20 cellular contexts compared by ENCODE assay signal in genomic region chr12:131933387-131933786, GRCh38. TPM values are rescaled to one million over a fixed set of nuclear protein-coding genes. Genes with fewer than 3 reads are reported as not detected.
DNase-seq lines count a peak whose midpoint lies in the region; ATAC-seq, FAIRE-seq and TF ChIP-seq lines count a peak whose summit lies in the region.
"Had no signal": no experiment of that assay in that cellular context is flagged by ENCODE, and none has a peak within 500 bp of the region (broad histone marks: within the 10 kb centered on the region; RNA-seq: fewer than 3 reads in every experiment).

No MANE protein-coding gene starts in this region.

- no peaks in the 10 kb centered on the region for H3K9me3 ChIP-seq in K562 (replicated peaks; ENCODE audit: control insufficient read depth, insufficient read depth, low read depth, low read length)
- no peaks in the 10 kb centered on the region for H3K9me3 ChIP-seq in neural progenitor cell (ENCODE audit: low read depth)
- H3K9me3 ChIP-seq in MM.1S (replicated peaks; ENCODE audit: insufficient read depth, low read length): no peaks in the 10 kb centered on the region

- intact Hi-C loops in natural killer cell (cut with micrococcal nuclease): no loop called here
- intact Hi-C loops in K562 (cut with micrococcal nuclease): no loop called here
- intact Hi-C loops in posterior vena cava (cut with DNase I): no loop called here

- peaks cover 36% of the 10 kb centered on the region for H3K79me2 ChIP-seq in K562 (ENCODE audit: control insufficient read depth, insufficient read depth, low read length)
- H3K79me2 ChIP-seq in neural progenitor cell (ENCODE audit: low read depth): peaks cover 27% of the 10 kb centered on the region
- peaks cover 16% of the 10 kb centered on the region for H3K79me2 ChIP-seq in MM.1S (ENCODE audit: low read length)

- TF ChIP-seq CTCF in natural killer cell (IDR thresholded peaks at IDR 0.05): no peak
- TF ChIP-seq CTCF in K562 (IDR thresholded peaks at IDR 0.05 in 2 of 3, conservative IDR thresholded peaks at IDR 0.05 in 1 of 3; ENCODE audit: insufficient read depth in 2 of 3, low read depth in 1 of 3, low read length in 3 of 3): no peak
- TF ChIP-seq CTCF in neural progenitor cell (IDR thresholded peaks at IDR 0.05): no peak
- TF ChIP-seq CTCF in MM.1S (IDR thresholded peaks at IDR 0.05; ENCODE audit: low read length): no peak

- no peaks in the 10 kb centered on the region for H3K9me3 Mint-ChIP-seq in natural killer cell treated with Interleukin-12 subunit alpha and Interleukin-12 subunit beta and Interleukin-15 and Interleukin-18, amount 100 ng/mL, for 72 hours
- no peaks in the 10 kb centered on the region for H3K9me3 Mint-ChIP-seq in natural killer cell
- H3K9me3 Mint-ChIP-seq in neural progenitor cell: no peaks in the 10 kb centered on the region

- H3K9me1 ChIP-seq in K562 (ENCODE audit: control insufficient read depth, insufficient read depth, low read length): no peaks in the 10 kb centered on the region

- BruUV-seq in K562 (replicated peaks; lab: Mats Ljungman, UMichigan): no TSS peak

- no peak for TF ChIP-seq EP300 in K562 (IDR thresholded peaks at IDR 0.05; ENCODE audit: low read length)

- H3K27me3 ChIP-seq in K562 (ENCODE audit: control insufficient read depth in 2 of 2, insufficient read depth in 2 of 2, low read length in 2 of 2) (no peaks in the 10 kb centered on the region), neural progenitor cell (peaks cover 2% of the 10 kb centered on the region), MM.1S (replicated peaks; ENCODE audit: insufficient read depth, low read length) (no peaks in the 10 kb centered on the region)

- H4K20me1 ChIP-seq in K562 (replicated peaks; ENCODE audit: control insufficient read depth, insufficient read depth, low read length) (peaks cover 3% of the 10 kb centered on the region), neural progenitor cell (ENCODE audit: low read depth) (peaks cover 16% of the 10 kb centered on the region), MM.1S (ENCODE audit: insufficient read depth, low read length) (no peaks in the 10 kb centered on the region)

- no peak for TF ChIP-seq POLR2A in K562 (conservative IDR thresholded peaks at IDR 0.05)

- H3K27ac Mint-ChIP-seq in natural killer cell treated with Interleukin-12 subunit alpha and Interleukin-12 subunit beta and Interleukin-15 and Interleukin-18, amount 100 ng/mL, for 72 hours: no peak overlapping the region
- no peak overlapping the region for H3K27ac Mint-ChIP-seq in natural killer cell
- H3K27ac Mint-ChIP-seq in neural progenitor cell: peak overlapping the region; percentile 16
- H3K27ac Mint-ChIP-seq: CD4-positive, CD25-positive, alpha-beta regulatory T cell had no signal

- no peak overlapping the region for H3K4me3 Mint-ChIP-seq in natural killer cell treated with Interleukin-12 subunit alpha and Interleukin-12 subunit beta and Interleukin-15 and Interleukin-18, amount 100 ng/mL, for 72 hours
- H3K4me3 Mint-ChIP-seq in natural killer cell: no peak overlapping the region
- H3K4me3 Mint-ChIP-seq in neural progenitor cell: no peak overlapping the region

- no peak overlapping the region for H3K9ac ChIP-seq in K562 (ENCODE audit: insufficient read depth in 1 of 2, low read depth in 2 of 2, low read length in 2 of 2)
- no peak overlapping the region for H3K9ac ChIP-seq in neural progenitor cell
- no peak overlapping the region for H3K9ac ChIP-seq in MM.1S (ENCODE audit: low read length)
- H3K9ac ChIP-seq: KMS-11 had no signal

- POLR2A ChIA-PET in K562 (lab: Yijun Ruan, JAX): no interaction called here

- WGBS in K562 (ENCODE audit: insufficient coverage, low coverage, missing lambda C conversion rate): 94% methylated on average over 8 of the region's 8 CpGs

- H3K4me2 ChIP-seq in K562 (ENCODE audit: insufficient read depth, low read length) (no peak overlapping the region), neural progenitor cell (no peak overlapping the region), MM.1S (ENCODE audit: low read depth, low read length) (no peak overlapping the region)
- H3K4me2 ChIP-seq: KMS-11 had no signal

- peaks cover 4% of the 10 kb centered on the region for H3F3A ChIP-seq in neural progenitor cell (ENCODE audit: low read depth)
- no peaks in the 10 kb centered on the region for H3F3A ChIP-seq in MM.1S (ENCODE audit: insufficient read depth, low read length)

- no peak overlapping the region for H3K27ac ChIP-seq in K562 (ENCODE audit: extremely low read depth, low read depth, low read length)
- no peak overlapping the region for H3K27ac ChIP-seq in neural progenitor cell
- no peak overlapping the region for H3K27ac ChIP-seq in MM.1S (ENCODE audit: low read length)
- H3K27ac ChIP-seq: KMS-11 had no signal

- no peak for FAIRE-seq in K562 (lab: Jason Lieb, UNC)
- FAIRE-seq: RCC 7860 had no signal

- peaks cover 9 to 14% of the 10 kb centered on the region in 2 donors for H3K4me1 Mint-ChIP-seq in natural killer cell treated with Interleukin-12 subunit alpha and Interleukin-12 subunit beta and Interleukin-15 and Interleukin-18, amount 100 ng/mL, for 72 hours (ENCODE audit: low read depth in 2 of 2)
- peaks cover 9 to 18% of the 10 kb centered on the region in 2 donors for H3K4me1 Mint-ChIP-seq in natural killer cell
- peaks cover 4% of the 10 kb centered on the region for H3K4me1 Mint-ChIP-seq in neural progenitor cell

- H3K36me3 ChIP-seq in K562 (ENCODE audit: control insufficient read depth, insufficient read depth, low read length): peaks cover 74% of the 10 kb centered on the region
- H3K36me3 ChIP-seq in neural progenitor cell: peaks cover 3% of the 10 kb centered on the region
- H3K36me3 ChIP-seq in MM.1S (replicated peaks; ENCODE audit: insufficient read depth, low read length): no peaks in the 10 kb centered on the region

- DNase-seq in natural killer cell treated with Interleukin-12 subunit alpha and Interleukin-12 subunit beta and Interleukin-15 and Interleukin-18, amount 100 ng/mL, for 72 hours (ENCODE audit: low spot score): peak; percentile 13
- DNase-seq in natural killer cell (no peak), K562 (ENCODE audit: extremely low read depth in 1 of 4, low spot score in 3 of 4) (no peak), neural progenitor cell (ENCODE audit: low spot score) (no peak), NCI-H2029 (lab: John Stamatoyannopoulos, UW) (no peak), MM.1S (no peak), posterior vena cava (ENCODE audit: low spot score) (no peak)
- DNase-seq: CD4-positive, CD25-positive, alpha-beta regulatory T cell; EL; GF-D8; HCEC 1CT; NCI-H1105; NCI-H146; NCI-H2081; NCI-H2171; NCI-H345; NCI-H524; NCI-H774 had no signal

- H2AFZ ChIP-seq in K562 (ENCODE audit: low read depth, low read length) (no peak overlapping the region), neural progenitor cell (replicated peaks) (no peak overlapping the region), MM.1S (ENCODE audit: low read length) (no peak overlapping the region)

- H3K4me3 ChIP-seq in K562: no peak overlapping the region
- H3K4me3 ChIP-seq in neural progenitor cell: no peak overlapping the region
- H3K4me3 ChIP-seq in MM.1S (ENCODE audit: low read length): no peak overlapping the region

- no peak for TF ChIP-seq RAD21 in K562 (CRISPR knock-in tag; conservative IDR thresholded peaks at IDR 0.05 in 1 of 2, IDR thresholded peaks at IDR 0.05 in 1 of 2)

- peaks cover 20% of the 10 kb centered on the region for H3K36me3 Mint-ChIP-seq in natural killer cell treated with Interleukin-12 subunit alpha and Interleukin-12 subunit beta and Interleukin-15 and Interleukin-18, amount 100 ng/mL, for 72 hours
- H3K36me3 Mint-ChIP-seq in natural killer cell: no peaks in the 10 kb centered on the region
- H3K36me3 Mint-ChIP-seq in neural progenitor cell: peaks cover 24% of the 10 kb centered on the region

- CTCF ChIA-PET in K562 (lab: Yijun Ruan, JAX; ENCODE audit: low intra/inter-chr PET ratio): no interaction called here

- ATAC-seq in natural killer cell treated with Interleukin-12 subunit alpha and Interleukin-12 subunit beta and Interleukin-15 and Interleukin-18, amount 100 ng/mL, for 72 hours: no peak
- ATAC-seq in natural killer cell (no peak), K562 (no peak)

- H3K4me1 ChIP-seq in K562 (replicated peaks in 1 of 2; ENCODE audit: control insufficient read depth in 2 of 2, insufficient read depth in 2 of 2, low read length in 2 of 2): peaks cover 9 to 25% of the 10 kb centered on the region in 2 experiments; a peak in 4 of 5 replicates
- peaks cover 6% of the 10 kb centered on the region for H3K4me1 ChIP-seq in neural progenitor cell
- H3K4me1 ChIP-seq in MM.1S (ENCODE audit: low read length): no peaks in the 10 kb centered on the region

- in situ Hi-C loops in K562 (cut with MboI): no loop called here

- no peaks in the 10 kb centered on the region for H3K27me3 Mint-ChIP-seq in natural killer cell treated with Interleukin-12 subunit alpha and Interleukin-12 subunit beta and Interleukin-15 and Interleukin-18, amount 100 ng/mL, for 72 hours
- H3K27me3 Mint-ChIP-seq in natural killer cell (ENCODE audit: low read depth in 2 of 2): no peaks in the 10 kb centered on the region
- peaks cover 2% of the 10 kb centered on the region for H3K27me3 Mint-ChIP-seq in neural progenitor cell (ENCODE audit: insufficient read depth, low read depth)
- H3K27me3 Mint-ChIP-seq: CD4-positive, CD25-positive, alpha-beta regulatory T cell had no signal

- no peaks in the 10 kb centered on the region for H3K9me2 ChIP-seq in MM.1S (replicated peaks; ENCODE audit: insufficient read depth, low read length)

RNA-seq across cellular contexts. Expression of gene PUS1, which starts 4.3 kb away (rescaled TPM):
- 100 to 1,000 TPM in 1 of 2 donors, 10 to 100 TPM in 1; 53.7 to 147 TPM for total RNA-seq in natural killer cell treated with Interleukin-12 subunit alpha and Interleukin-12 subunit beta and Interleukin-15 and Interleukin-18, amount 100 ng/mL, for 72 hours
- total RNA-seq in natural killer cell (10 to 100 TPM; 16.9 to 21.9 (median 20.6) TPM), K562 (2014; rRNA removed) (35.6 and 53.2 TPM in 2 replicates), K562 (2014; rRNA removed; fragmentation: Illumina TruSeq; extraction: Trizol) (13.6 and 16.4 TPM in 2 replicates), K562 (2015; rRNA removed; fragmentation: Illumina TruSeq; extraction: Trizol) (29.7 and 30.0 TPM in 2 replicates), K562 (2021) (79.3 and 90.8 TPM in 2 replicates), neural progenitor cell (ENCODE audit: low replicate concordance) (15.9 and 17.8 TPM in 2 replicates), posterior vena cava (10 to 100 TPM; 12.5 to 16.1 TPM)
- total RNA-seq in K562 (2011; cell fraction: chromatin; rRNA removed; ENCODE audit: low replicate concordance): 97.0 and 232 TPM in 2 replicates
- 140 and 151 TPM in 2 replicates for total RNA-seq in K562 (2011; cell fraction: nucleolus; rRNA removed)
- total RNA-seq in K562 (2011; cell fraction: nucleoplasm; rRNA removed): 123 and 134 TPM in 2 replicates
- polyA plus RNA-seq in K562 (2011; rRNA removed) (27.9 and 36.5 TPM in 2 replicates), K562 (2014; fragmentation: Illumina TruSeq; extraction: Trizol) (30.3 and 39.8 TPM in 2 replicates), K562 (2014; fragmentation: Nextera tagmentation; extraction: Ambion mirVana) (1 to 10 TPM; 1.9 to 3.8 TPM), K562 (2014; rRNA removed) (71.4 and 73.4 TPM in 2 replicates)
- polyA plus RNA-seq in K562 (2011; cell fraction: cytosol; rRNA removed): 28.1 and 41.6 TPM in 2 replicates
- polyA plus RNA-seq in K562 (2011; cell fraction: nucleus; rRNA removed): 56.2 and 84.8 TPM in 2 replicates
- polyA plus RNA-seq in K562 (2012): 37.5 and 51.4 TPM in 2 replicates
- polyA minus RNA-seq in K562 (2011; rRNA and poly(A)+ RNA removed): 16.8 and 21.8 TPM in 2 replicates
- 30.8 and 32.0 TPM in 2 replicates for polyA minus RNA-seq in K562 (2011; cell fraction: cytosol; rRNA and poly(A)+ RNA removed)
- polyA minus RNA-seq in K562 (2011; cell fraction: nucleus; rRNA and poly(A)+ RNA removed): 27.3 and 32.4 TPM in 2 replicates

RNA-seq across cellular contexts. Expression of gene EP400, which starts 16.4 kb away (rescaled TPM):
- total RNA-seq in natural killer cell treated with Interleukin-12 subunit alpha and Interleukin-12 subunit beta and Interleukin-15 and Interleukin-18, amount 100 ng/mL, for 72 hours: 100 to 1,000 TPM in 1 of 2 donors, 10 to 100 TPM in 1; 53.5 to 106 TPM
- total RNA-seq in natural killer cell (10 to 100 TPM; 62.8 to 81.1 (median 80.1) TPM), K562 (2014; rRNA removed) (7.7 and 12.2 TPM in 2 replicates), K562 (2014; rRNA removed; fragmentation: Illumina TruSeq; extraction: Trizol) (7.0 TPM in 2 replicates), K562 (2015; rRNA removed; fragmentation: Illumina TruSeq; extraction: Trizol) (6.9 and 8.1 TPM in 2 replicates), K562 (2021) (49.2 and 58.0 TPM in 2 replicates), neural progenitor cell (ENCODE audit: low replicate concordance) (16.3 and 21.2 TPM in 2 replicates), posterior vena cava (10 to 100 TPM; 32.6 to 35.2 TPM)
- 149 and 175 TPM in 2 replicates for total RNA-seq in K562 (2011; cell fraction: chromatin; rRNA removed; ENCODE audit: low replicate concordance)
- total RNA-seq in K562 (2011; cell fraction: nucleolus; rRNA removed): 61.2 and 71.2 TPM in 2 replicates
- total RNA-seq in K562 (2011; cell fraction: nucleoplasm; rRNA removed): 111 and 165 TPM in 2 replicates
- polyA plus RNA-seq in K562 (2011; rRNA removed) (6.5 and 8.3 TPM in 2 replicates), K562 (2014; fragmentation: Illumina TruSeq; extraction: Trizol) (29.8 and 32.3 TPM in 2 replicates), K562 (2014; fragmentation: Nextera tagmentation; extraction: Ambion mirVana) (1 to 10 TPM; 4.5 to 6.7 TPM), K562 (2014; rRNA removed) (22.2 and 23.5 TPM in 2 replicates)
- 5.4 and 6.5 TPM in 2 replicates for polyA plus RNA-seq in K562 (2011; cell fraction: cytosol; rRNA removed)
- polyA plus RNA-seq in K562 (2011; cell fraction: nucleus; rRNA removed): 38.0 and 44.2 TPM in 2 replicates
- polyA plus RNA-seq in K562 (2012): 27.7 and 40.7 TPM in 2 replicates
- 13.1 and 16.0 TPM in 2 replicates for polyA minus RNA-seq in K562 (2011; rRNA and poly(A)+ RNA removed)
- polyA minus RNA-seq in K562 (2011; cell fraction: cytosol; rRNA and poly(A)+ RNA removed): 17.0 and 23.8 TPM in 2 replicates
- 18.7 and 27.0 TPM in 2 replicates for polyA minus RNA-seq in K562 (2011; cell fraction: nucleus; rRNA and poly(A)+ RNA removed)

RNA-seq across cellular contexts. Expression of gene ULK1, which starts 39.0 kb away (rescaled TPM):
- 10 to 100 TPM; 21.8 to 24.3 TPM for total RNA-seq in natural killer cell treated with Interleukin-12 subunit alpha and Interleukin-12 subunit beta and Interleukin-15 and Interleukin-18, amount 100 ng/mL, for 72 hours
- total RNA-seq in natural killer cell (100 to 1,000 TPM in 2 of 3 donors, 10 to 100 TPM in 1; 99.1 to 142 (median 123) TPM), K562 (2014; rRNA removed) (4.2 and 5.6 TPM in 2 replicates), K562 (2014; rRNA removed; fragmentation: Illumina TruSeq; extraction: Trizol) (0.83 and 0.98 TPM in 2 replicates), K562 (2015; rRNA removed; fragmentation: Illumina TruSeq; extraction: Trizol) (2.0 and 3.6 TPM in 2 replicates), K562 (2021) (17.3 and 29.4 TPM in 2 replicates), neural progenitor cell (ENCODE audit: low replicate concordance) (4.9 and 16.0 TPM in 2 replicates), posterior vena cava (10 to 100 TPM; 23.0 to 23.8 TPM)
- 40.7 and 125 TPM in 2 replicates for total RNA-seq in K562 (2011; cell fraction: chromatin; rRNA removed; ENCODE audit: low replicate concordance)
- 72.5 and 83.8 TPM in 2 replicates for total RNA-seq in K562 (2011; cell fraction: nucleolus; rRNA removed)
- 47.5 and 50.5 TPM in 2 replicates for total RNA-seq in K562 (2011; cell fraction: nucleoplasm; rRNA removed)
- polyA plus RNA-seq in K562 (2011; rRNA removed) (3.2 and 6.2 TPM in 2 replicates), K562 (2014; fragmentation: Illumina TruSeq; extraction: Trizol) (2.5 and 9.1 TPM in 2 replicates), K562 (2014; fragmentation: Nextera tagmentation; extraction: Ambion mirVana) (under 1 TPM; 0.15 to 0.29 TPM), K562 (2014; rRNA removed) (13.2 and 16.9 TPM in 2 replicates)
- polyA plus RNA-seq in K562 (2011; cell fraction: cytosol; rRNA removed): 2.1 and 4.1 TPM in 2 replicates
- polyA plus RNA-seq in K562 (2011; cell fraction: nucleus; rRNA removed): 62.1 and 86.4 TPM in 2 replicates
- 12.1 and 39.2 TPM in 2 replicates for polyA plus RNA-seq in K562 (2012)
- 1.3 and 1.8 TPM in 2 replicates for polyA minus RNA-seq in K562 (2011; rRNA and poly(A)+ RNA removed)
- polyA minus RNA-seq in K562 (2011; cell fraction: cytosol; rRNA and poly(A)+ RNA removed): 3.1 and 11.4 TPM in 2 replicates
- polyA minus RNA-seq in K562 (2011; cell fraction: nucleus; rRNA and poly(A)+ RNA removed): 15.5 and 15.9 TPM in 2 replicates
